ENCODE assay signal across 1 cellular context in the genomic region with DNA sequence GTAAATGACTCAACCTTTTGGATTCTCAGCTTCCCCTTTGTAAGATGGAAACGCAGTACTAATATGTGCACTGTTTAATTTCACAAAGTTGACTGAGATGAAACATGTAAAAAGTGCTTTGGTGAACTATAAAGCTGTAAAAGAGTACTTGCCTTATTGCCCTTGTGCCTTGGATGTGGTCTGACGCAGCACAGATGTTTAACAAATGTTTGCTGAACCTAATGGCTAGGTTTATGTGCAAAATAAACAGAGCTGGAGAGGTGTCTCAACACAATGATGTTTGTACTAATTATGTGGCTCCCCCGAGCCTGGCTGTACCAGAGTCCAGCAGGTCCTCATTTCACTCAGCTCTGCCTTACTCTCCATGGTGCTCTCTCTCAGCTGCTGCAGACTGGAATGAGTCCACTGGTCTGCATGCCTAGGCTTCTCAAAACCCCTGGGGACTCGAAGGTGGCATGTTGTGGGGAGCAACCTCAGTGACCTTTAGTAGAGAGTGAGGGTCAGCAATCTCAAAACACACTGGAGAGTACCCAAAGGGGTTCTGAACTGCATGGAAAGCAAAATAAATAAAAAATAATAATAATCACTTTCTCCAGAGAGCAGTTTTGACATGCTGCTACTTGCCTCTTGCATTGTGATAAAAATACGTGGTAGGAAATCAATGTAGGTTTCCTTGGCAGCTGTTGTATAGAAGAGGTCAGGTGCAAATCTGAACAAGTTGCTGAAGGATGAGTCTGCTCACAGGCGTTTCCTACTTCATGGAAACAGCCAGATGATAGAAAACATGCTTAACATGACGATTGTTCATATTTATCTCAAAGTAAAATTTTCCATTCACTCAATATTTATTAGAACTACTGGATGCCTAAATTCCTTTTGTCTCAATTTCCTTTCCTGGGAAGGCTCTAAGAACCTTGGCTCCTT.
TF ChIP-seq lines count a peak whose summit lies in the region.

No MANE protein-coding gene starts in this region.

TF ChIP-seq in HepG2, 621 proteins besides CTCF, POLR2A, EP300 and RAD21 (continued from another document and continues in another):
- TF ChIP-seq FOXA1 (IDR thresholded peaks at IDR 0.05) (no peak), FOXA1 (CRISPR knock-in tag; IDR thresholded peaks at IDR 0.05) (0 out of 2 replicates have a peak, but pooled peaks have one; percentile 21), ZNF629 (CRISPR knock-in tag; conservative IDR thresholded peaks at IDR 0.05) (no peak), NFIC (IDR thresholded peaks at IDR 0.05; ENCODE audit: low read length) (no peak), ZNF569 (CRISPR knock-in tag; IDR thresholded peaks at IDR 0.05; ENCODE audit: borderline replicate concordance) (no peak), KAT8 (CRISPR knock-in tag; IDR thresholded peaks at IDR 0.05) (no peak), SALL1 (CRISPR knock-in tag; IDR thresholded peaks at IDR 0.05) (peak; percentile 83), TEAD3 (CRISPR knock-in tag; optimal IDR thresholded peaks at IDR 0.05; ENCODE audit: borderline replicate concordance) (no peak), HNF4A (CRISPR knock-in tag; IDR thresholded peaks at IDR 0.05) (peak; percentile 51), ZNF605 (CRISPR knock-in tag; IDR thresholded peaks at IDR 0.05) (no peak), ZNF451 (CRISPR knock-in tag; IDR thresholded peaks at IDR 0.05) (no peak), TCF7 (IDR thresholded peaks at IDR 0.05; ENCODE audit: low read depth) (peak; percentile 27; the same call in 1 of the 2 replicates), FOSL1 (CRISPR knock-in tag; IDR thresholded peaks at IDR 0.05; ENCODE audit: borderline replicate concordance) (no peak), RXRB (CRISPR knock-in tag; IDR thresholded peaks at IDR 0.05; ENCODE audit: borderline replicate concordance) (0 out of 2 replicates have a peak, but pooled peaks have one; percentile 17), GATAD2A (CRISPR knock-in tag; IDR thresholded peaks at IDR 0.05) (0 out of 2 replicates have a peak, but pooled peaks have one; percentile 21), ZNF329 (CRISPR knock-in tag; IDR thresholded peaks at IDR 0.05; ENCODE audit: low read depth) (no peak), ZFP1 (CRISPR knock-in tag; IDR thresholded peaks at IDR 0.05) (no peak), SRSF4 (IDR thresholded peaks at IDR 0.05; ENCODE audit: low read depth, low read length, poor library complexity, severe bottlenecking) (no peak), ZNF205 (CRISPR knock-in tag; IDR thresholded peaks at IDR 0.05) (peak; percentile 64; the same call in 1 of the 2 replicates), TBP (CRISPR knock-in tag; IDR thresholded peaks at IDR 0.05) (no peak), GTF3A (CRISPR knock-in tag; conservative IDR thresholded peaks at IDR 0.05) (no peak), SP4 (CRISPR knock-in tag; IDR thresholded peaks at IDR 0.05) (no peak), PRMT3 (CRISPR knock-in tag; IDR thresholded peaks at IDR 0.05; ENCODE audit: borderline replicate concordance, low read depth) (no peak), TBX3 (IDR thresholded peaks at IDR 0.05; ENCODE audit: borderline replicate concordance) (peak; percentile 83), ZNF891 (CRISPR knock-in tag; IDR thresholded peaks at IDR 0.05) (no peak), NPAS2 (CRISPR knock-in tag; IDR thresholded peaks at IDR 0.05; ENCODE audit: borderline replicate concordance) (no peak), ISL2 (CRISPR knock-in tag; IDR thresholded peaks at IDR 0.05) (no peak), SIX4 (CRISPR knock-in tag; IDR thresholded peaks at IDR 0.05) (no peak), ZNF550 (CRISPR knock-in tag; IDR thresholded peaks at IDR 0.05; ENCODE audit: borderline replicate concordance) (no peak), MXD4 (CRISPR knock-in tag; IDR thresholded peaks at IDR 0.05) (no peak), ZNF20 (CRISPR knock-in tag; IDR thresholded peaks at IDR 0.05) (no peak), CBX2 (IDR thresholded peaks at IDR 0.05; ENCODE audit: low read depth, low read length) (no peak), CBX2 (CRISPR knock-in tag; IDR thresholded peaks at IDR 0.05; ENCODE audit: low read depth) (no peak)
- TF ChIP-seq, protein P1, sequence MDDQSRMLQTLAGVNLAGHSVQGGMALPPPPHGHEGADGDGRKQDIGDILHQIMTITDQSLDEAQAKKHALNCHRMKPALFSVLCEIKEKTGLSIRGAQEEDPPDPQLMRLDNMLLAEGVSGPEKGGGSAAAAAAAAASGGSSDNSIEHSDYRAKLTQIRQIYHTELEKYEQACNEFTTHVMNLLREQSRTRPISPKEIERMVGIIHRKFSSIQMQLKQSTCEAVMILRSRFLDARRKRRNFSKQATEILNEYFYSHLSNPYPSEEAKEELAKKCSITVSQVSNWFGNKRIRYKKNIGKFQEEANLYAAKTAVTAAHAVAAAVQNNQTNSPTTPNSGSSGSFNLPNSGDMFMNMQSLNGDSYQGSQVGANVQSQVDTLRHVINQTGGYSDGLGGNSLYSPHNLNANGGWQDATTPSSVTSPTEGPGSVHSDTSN (CRISPR knock-in tag; IDR thresholded peaks at IDR 0.05; ENCODE audit: borderline replicate concordance), result no peak
- TF ChIP-seq, protein P2, sequence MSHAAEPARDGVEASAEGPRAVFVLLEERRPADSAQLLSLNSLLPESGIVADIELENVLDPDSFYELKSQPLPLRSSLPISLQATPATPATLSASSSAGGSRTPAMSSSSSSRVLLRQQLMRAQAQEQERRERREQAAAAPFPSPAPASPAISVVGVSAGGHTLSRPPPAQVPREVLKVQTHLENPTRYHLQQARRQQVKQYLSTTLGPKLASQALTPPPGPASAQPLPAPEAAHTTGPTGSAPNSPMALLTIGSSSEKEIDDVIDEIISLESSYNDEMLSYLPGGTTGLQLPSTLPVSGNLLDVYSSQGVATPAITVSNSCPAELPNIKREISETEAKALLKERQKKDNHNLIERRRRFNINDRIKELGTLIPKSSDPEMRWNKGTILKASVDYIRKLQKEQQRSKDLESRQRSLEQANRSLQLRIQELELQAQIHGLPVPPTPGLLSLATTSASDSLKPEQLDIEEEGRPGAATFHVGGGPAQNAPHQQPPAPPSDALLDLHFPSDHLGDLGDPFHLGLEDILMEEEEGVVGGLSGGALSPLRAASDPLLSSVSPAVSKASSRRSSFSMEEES (CRISPR knock-in tag; IDR thresholded peaks at IDR 0.05), result no peak
- TF ChIP-seq, protein P3, sequence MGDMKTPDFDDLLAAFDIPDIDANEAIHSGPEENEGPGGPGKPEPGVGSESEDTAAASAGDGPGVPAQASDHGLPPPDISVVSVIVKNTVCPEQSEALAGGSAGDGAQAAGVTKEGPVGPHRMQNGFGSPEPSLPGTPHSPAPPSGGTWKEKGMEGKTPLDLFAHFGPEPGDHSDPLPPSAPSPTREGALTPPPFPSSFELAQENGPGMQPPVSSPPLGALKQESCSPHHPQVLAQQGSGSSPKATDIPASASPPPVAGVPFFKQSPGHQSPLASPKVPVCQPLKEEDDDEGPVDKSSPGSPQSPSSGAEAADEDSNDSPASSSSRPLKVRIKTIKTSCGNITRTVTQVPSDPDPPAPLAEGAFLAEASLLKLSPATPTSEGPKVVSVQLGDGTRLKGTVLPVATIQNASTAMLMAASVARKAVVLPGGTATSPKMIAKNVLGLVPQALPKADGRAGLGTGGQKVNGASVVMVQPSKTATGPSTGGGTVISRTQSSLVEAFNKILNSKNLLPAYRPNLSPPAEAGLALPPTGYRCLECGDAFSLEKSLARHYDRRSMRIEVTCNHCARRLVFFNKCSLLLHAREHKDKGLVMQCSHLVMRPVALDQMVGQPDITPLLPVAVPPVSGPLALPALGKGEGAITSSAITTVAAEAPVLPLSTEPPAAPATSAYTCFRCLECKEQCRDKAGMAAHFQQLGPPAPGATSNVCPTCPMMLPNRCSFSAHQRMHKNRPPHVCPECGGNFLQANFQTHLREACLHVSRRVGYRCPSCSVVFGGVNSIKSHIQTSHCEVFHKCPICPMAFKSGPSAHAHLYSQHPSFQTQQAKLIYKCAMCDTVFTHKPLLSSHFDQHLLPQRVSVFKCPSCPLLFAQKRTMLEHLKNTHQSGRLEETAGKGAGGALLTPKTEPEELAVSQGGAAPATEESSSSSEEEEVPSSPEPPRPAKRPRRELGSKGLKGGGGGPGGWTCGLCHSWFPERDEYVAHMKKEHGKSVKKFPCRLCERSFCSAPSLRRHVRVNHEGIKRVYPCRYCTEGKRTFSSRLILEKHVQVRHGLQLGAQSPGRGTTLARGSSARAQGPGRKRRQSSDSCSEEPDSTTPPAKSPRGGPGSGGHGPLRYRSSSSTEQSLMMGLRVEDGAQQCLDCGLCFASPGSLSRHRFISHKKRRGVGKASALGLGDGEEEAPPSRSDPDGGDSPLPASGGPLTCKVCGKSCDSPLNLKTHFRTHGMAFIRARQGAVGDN (CRISPR knock-in tag; IDR thresholded peaks at IDR 0.05), result no peak
- TF ChIP-seq, protein P4, sequence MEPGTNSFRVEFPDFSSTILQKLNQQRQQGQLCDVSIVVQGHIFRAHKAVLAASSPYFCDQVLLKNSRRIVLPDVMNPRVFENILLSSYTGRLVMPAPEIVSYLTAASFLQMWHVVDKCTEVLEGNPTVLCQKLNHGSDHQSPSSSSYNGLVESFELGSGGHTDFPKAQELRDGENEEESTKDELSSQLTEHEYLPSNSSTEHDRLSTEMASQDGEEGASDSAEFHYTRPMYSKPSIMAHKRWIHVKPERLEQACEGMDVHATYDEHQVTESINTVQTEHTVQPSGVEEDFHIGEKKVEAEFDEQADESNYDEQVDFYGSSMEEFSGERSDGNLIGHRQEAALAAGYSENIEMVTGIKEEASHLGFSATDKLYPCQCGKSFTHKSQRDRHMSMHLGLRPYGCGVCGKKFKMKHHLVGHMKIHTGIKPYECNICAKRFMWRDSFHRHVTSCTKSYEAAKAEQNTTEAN (CRISPR knock-in tag; conservative IDR thresholded peaks at IDR 0.05), result peak; percentile 52; the same call in 1 of the 2 replicates
- TF ChIP-seq, protein P5, sequence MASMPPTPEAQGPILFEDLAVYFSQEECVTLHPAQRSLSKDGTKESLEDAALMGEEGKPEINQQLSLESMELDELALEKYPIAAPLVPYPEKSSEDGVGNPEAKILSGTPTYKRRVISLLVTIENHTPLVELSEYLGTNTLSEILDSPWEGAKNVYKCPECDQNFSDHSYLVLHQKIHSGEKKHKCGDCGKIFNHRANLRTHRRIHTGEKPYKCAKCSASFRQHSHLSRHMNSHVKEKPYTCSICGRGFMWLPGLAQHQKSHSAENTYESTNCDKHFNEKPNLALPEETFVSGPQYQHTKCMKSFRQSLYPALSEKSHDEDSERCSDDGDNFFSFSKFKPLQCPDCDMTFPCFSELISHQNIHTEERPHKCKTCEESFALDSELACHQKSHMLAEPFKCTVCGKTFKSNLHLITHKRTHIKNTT (CRISPR knock-in tag; IDR thresholded peaks at IDR 0.05), result no peak
- TF ChIP-seq, protein P6, sequence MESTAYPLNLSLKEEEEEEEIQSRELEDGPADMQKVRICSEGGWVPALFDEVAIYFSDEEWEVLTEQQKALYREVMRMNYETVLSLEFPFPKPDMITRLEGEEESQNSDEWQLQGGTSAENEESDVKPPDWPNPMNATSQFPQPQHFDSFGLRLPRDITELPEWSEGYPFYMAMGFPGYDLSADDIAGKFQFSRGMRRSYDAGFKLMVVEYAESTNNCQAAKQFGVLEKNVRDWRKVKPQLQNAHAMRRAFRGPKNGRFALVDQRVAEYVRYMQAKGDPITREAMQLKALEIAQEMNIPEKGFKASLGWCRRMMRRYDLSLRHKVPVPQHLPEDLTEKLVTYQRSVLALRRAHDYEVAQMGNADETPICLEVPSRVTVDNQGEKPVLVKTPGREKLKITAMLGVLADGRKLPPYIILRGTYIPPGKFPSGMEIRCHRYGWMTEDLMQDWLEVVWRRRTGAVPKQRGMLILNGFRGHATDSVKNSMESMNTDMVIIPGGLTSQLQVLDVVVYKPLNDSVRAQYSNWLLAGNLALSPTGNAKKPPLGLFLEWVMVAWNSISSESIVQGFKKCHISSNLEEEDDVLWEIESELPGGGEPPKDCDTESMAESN (CRISPR knock-in tag; conservative IDR thresholded peaks at IDR 0.05), result no peak
- TF ChIP-seq, protein P7, sequence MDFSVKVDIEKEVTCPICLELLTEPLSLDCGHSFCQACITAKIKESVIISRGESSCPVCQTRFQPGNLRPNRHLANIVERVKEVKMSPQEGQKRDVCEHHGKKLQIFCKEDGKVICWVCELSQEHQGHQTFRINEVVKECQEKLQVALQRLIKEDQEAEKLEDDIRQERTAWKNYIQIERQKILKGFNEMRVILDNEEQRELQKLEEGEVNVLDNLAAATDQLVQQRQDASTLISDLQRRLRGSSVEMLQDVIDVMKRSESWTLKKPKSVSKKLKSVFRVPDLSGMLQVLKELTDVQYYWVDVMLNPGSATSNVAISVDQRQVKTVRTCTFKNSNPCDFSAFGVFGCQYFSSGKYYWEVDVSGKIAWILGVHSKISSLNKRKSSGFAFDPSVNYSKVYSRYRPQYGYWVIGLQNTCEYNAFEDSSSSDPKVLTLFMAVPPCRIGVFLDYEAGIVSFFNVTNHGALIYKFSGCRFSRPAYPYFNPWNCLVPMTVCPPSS (IDR thresholded peaks at IDR 0.05), result no peak
- TF ChIP-seq, protein P8, sequence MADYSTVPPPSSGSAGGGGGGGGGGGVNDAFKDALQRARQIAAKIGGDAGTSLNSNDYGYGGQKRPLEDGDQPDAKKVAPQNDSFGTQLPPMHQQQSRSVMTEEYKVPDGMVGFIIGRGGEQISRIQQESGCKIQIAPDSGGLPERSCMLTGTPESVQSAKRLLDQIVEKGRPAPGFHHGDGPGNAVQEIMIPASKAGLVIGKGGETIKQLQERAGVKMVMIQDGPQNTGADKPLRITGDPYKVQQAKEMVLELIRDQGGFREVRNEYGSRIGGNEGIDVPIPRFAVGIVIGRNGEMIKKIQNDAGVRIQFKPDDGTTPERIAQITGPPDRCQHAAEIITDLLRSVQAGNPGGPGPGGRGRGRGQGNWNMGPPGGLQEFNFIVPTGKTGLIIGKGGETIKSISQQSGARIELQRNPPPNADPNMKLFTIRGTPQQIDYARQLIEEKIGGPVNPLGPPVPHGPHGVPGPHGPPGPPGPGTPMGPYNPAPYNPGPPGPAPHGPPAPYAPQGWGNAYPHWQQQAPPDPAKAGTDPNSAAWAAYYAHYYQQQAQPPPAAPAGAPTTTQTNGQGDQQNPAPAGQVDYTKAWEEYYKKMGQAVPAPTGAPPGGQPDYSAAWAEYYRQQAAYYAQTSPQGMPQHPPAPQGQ (CRISPR knock-in tag; IDR thresholded peaks at IDR 0.05; ENCODE audit: borderline replicate concordance), result no peak
- TF ChIP-seq, protein P9, sequence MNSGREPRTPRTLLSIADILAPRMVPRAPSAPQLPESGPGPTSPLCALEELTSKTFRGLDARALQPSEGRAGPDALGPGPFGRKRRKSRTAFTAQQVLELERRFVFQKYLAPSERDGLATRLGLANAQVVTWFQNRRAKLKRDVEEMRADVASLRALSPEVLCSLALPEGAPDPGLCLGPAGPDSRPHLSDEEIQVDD (CRISPR knock-in tag; IDR thresholded peaks at IDR 0.05; ENCODE audit: borderline replicate concordance), result no peak
- TF ChIP-seq, protein P10, sequence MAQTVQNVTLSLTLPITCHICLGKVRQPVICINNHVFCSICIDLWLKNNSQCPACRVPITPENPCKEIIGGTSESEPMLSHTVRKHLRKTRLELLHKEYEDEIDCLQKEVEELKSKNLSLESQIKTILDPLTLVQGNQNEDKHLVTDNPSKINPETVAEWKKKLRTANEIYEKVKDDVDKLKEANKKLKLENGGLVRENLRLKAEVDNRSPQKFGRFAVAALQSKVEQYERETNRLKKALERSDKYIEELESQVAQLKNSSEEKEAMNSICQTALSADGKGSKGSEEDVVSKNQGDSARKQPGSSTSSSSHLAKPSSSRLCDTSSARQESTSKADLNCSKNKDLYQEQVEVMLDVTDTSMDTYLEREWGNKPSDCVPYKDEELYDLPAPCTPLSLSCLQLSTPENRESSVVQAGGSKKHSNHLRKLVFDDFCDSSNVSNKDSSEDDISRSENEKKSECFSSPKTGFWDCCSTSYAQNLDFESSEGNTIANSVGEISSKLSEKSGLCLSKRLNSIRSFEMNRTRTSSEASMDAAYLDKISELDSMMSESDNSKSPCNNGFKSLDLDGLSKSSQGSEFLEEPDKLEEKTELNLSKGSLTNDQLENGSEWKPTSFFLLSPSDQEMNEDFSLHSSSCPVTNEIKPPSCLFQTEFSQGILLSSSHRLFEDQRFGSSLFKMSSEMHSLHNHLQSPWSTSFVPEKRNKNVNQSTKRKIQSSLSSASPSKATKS (CRISPR knock-in tag; IDR thresholded peaks at IDR 0.05), result no peak
